1 cellular context compared by ENCODE assay signal in the genomic region with DNA sequence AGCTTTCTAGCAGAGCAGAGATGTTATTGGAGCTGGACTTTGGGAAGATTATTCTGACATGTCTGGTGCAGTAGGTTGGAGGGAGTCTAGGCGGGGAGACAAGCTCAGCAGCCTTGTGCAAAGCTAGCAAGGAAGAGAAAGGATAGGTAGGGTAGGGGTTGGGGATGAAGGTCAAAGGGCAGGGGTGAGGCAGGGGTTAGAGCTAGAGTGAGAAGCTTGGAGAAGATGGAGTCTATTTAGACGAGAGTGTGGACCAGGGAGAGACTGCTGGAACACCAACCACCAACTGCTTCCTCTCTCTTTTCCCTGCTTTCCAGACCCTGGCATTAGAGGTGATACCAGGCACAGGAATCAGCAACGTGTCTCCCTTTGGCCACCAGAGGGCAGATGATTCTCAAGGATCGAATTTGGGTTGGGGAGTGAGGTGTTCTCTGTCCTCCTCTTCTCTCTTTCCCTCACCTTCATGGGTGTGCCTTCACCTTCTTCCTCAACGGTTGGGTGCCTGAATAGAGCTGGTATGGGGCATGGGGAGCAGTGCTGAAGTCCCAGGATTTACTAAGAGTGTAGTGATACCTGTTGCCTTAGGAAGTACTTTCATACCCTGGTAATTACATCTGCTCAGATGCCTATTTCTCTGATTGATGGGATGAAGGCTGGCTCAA.
A peak's percentile ranks its signal among the peaks of the same experiment; 100 is the strongest.
TF ChIP-seq lines count a peak whose summit lies in the region.

No MANE protein-coding gene starts in this region.

TF ChIP-seq in HEK293, 187 proteins besides CTCF, POLR2A, EP300 and RAD21 (continued from another document):
- TF ChIP-seq, protein P1, sequence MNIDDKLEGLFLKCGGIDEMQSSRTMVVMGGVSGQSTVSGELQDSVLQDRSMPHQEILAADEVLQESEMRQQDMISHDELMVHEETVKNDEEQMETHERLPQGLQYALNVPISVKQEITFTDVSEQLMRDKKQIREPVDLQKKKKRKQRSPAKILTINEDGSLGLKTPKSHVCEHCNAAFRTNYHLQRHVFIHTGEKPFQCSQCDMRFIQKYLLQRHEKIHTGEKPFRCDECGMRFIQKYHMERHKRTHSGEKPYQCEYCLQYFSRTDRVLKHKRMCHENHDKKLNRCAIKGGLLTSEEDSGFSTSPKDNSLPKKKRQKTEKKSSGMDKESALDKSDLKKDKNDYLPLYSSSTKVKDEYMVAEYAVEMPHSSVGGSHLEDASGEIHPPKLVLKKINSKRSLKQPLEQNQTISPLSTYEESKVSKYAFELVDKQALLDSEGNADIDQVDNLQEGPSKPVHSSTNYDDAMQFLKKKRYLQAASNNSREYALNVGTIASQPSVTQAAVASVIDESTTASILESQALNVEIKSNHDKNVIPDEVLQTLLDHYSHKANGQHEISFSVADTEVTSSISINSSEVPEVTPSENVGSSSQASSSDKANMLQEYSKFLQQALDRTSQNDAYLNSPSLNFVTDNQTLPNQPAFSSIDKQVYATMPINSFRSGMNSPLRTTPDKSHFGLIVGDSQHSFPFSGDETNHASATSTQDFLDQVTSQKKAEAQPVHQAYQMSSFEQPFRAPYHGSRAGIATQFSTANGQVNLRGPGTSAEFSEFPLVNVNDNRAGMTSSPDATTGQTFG (tag by site-specific recombination; IDR thresholded peaks at IDR 0.05; ENCODE audit: borderline replicate concordance) = no peak
- no peak for TF ChIP-seq ZNF169 (tag by site-specific recombination; IDR thresholded peaks at IDR 0.05)
- TF ChIP-seq ZNF132 (tag by site-specific recombination; IDR thresholded peaks at IDR 0.05; ENCODE audit: borderline replicate concordance) = no peak
- no peak for TF ChIP-seq KLF7 (tag by site-specific recombination; IDR thresholded peaks at IDR 0.05; ENCODE audit: borderline replicate concordance)
- no peak for TF ChIP-seq ZSCAN30 (tag by site-specific recombination; IDR thresholded peaks at IDR 0.05)
- TF ChIP-seq KLF17 (tag by site-specific recombination; IDR thresholded peaks at IDR 0.05) = no peak
- peak; percentile 63 for TF ChIP-seq ZBTB17 (tag by site-specific recombination; IDR thresholded peaks at IDR 0.05)
- TF ChIP-seq ZNF155 (tag by site-specific recombination; IDR thresholded peaks at IDR 0.05) = no peak
- peak; percentile 90 for TF ChIP-seq ZNF654 (tag by site-specific recombination; IDR thresholded peaks at IDR 0.05; ENCODE audit: low read depth)
- no peak for TF ChIP-seq ZNF23 (tag by site-specific recombination; IDR thresholded peaks at IDR 0.05; ENCODE audit: borderline replicate concordance)
- TF ChIP-seq ZNF629 (tag by site-specific recombination; IDR thresholded peaks at IDR 0.05) = no peak
- no peak for TF ChIP-seq ZNF223 (tag by site-specific recombination; IDR thresholded peaks at IDR 0.05)
- no peak for TF ChIP-seq GFI1B (tag by site-specific recombination; IDR thresholded peaks at IDR 0.05)
- TF ChIP-seq ZNF37A (tag by site-specific recombination; IDR thresholded peaks at IDR 0.05) = no peak
